Comparison of ENCODE assay signal across 8 cellular contexts in the genomic region with DNA sequence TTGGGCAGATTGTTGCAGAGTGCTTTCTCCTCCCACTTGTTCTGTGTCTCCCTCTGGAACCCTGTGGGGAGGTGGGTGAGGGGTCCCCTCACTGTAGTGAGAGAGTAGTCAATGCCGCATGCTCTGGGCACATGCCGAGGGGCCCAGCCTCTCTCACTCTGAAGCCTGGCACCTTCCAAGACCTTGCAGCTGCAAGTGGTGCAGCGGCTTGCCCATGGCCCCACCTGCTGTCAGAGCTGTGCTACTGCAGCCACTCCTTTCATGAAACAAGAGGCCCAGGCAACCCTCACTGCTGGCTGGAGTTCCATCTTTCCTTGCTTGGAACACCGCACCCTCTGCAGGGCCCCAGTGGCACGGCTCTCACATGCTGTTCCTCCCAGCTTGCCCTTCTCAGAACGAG. TPM values are rescaled to one million over a fixed set of nuclear protein-coding genes. Genes with fewer than 3 reads are reported as not detected.
DNase-seq lines count a peak whose midpoint lies in the region; ATAC-seq lines count a peak whose summit lies in the region.

No MANE protein-coding gene starts in this region.

- no peaks in the 10 kb centered on the region for H3K4me1 Mint-ChIP-seq in activated CD4-positive, alpha-beta memory T cell treated with anti-CD3 and anti-CD28 coated beads, Interleukin-2, amount 10 ng/mL, durations not matched to agents 7 days and 5 days
- H3K4me1 Mint-ChIP-seq in effector memory CD8-positive, alpha-beta T cell (ENCODE audit: low read depth in 2 of 2), result peaks cover 2 to 5% of the 10 kb centered on the region in 2 donors

- no peaks in the 10 kb centered on the region for H3K27me3 Mint-ChIP-seq in activated CD4-positive, alpha-beta memory T cell treated with anti-CD3 and anti-CD28 coated beads, Interleukin-2, amount 10 ng/mL, durations not matched to agents 7 days and 5 days
- peaks cover 0 to 19% of the 10 kb centered on the region in 2 donors for H3K27me3 Mint-ChIP-seq in effector memory CD8-positive, alpha-beta T cell

- DNase-seq in COLO829 (ENCODE audit: low spot score), result peak; percentile 83
- DNase-seq in M059J (ENCODE audit: low read depth), result peak; percentile 59
- DNase-seq in activated CD4-positive, alpha-beta memory T cell treated with anti-CD3 and anti-CD28 coated beads, Interleukin-2, amount 10 ng/mL, durations not matched to agents 7 days and 5 days, result peak; percentile 49
- DNase-seq in effector memory CD8-positive, alpha-beta T cell, result peak; percentile 31 to 59 (median 43)
- DNase-seq in middle frontal gyrus (ENCODE audit: extremely low spot score, low spot score), result peak; percentile 13
- DNase-seq in stimulated activated CD8-positive, alpha-beta memory T cell treated with anti-CD3 and anti-CD28 coated beads, Interleukin-2, amount 100 ng/mL, for 48 hours (ENCODE audit: low read depth in 2 of 2), result peak; percentile 43 to 47

- CTCF ChIA-PET in activated CD4-positive, alpha-beta memory T cell treated with anti-CD3 and anti-CD28 coated beads, Interleukin-2, amount 10 ng/mL, durations not matched to agents 7 days and 5 days (lab: Charles Lee), result interaction anchor here (1.0 kb wide), 1 partner anchor 43 kb away, joined by 3 read pairs; no protein-coding TSS in a partner anchor

- ATAC-seq in effector memory CD8-positive, alpha-beta T cell (replicated peaks), result peak; percentile 47
- ATAC-seq in HG03039 (IDR thresholded peaks at IDR 0.05; ENCODE audit: unreplicated experiment), result no peak
- no peak for ATAC-seq in GM18517 (IDR thresholded peaks at IDR 0.05; ENCODE audit: unreplicated experiment)

- POLR2A ChIA-PET in activated CD4-positive, alpha-beta memory T cell treated with anti-CD3 and anti-CD28 coated beads, Interleukin-2, amount 10 ng/mL, durations not matched to agents 7 days and 5 days (lab: Charles Lee), result no interaction called here

- no peak overlapping the region for H3K27ac Mint-ChIP-seq in activated CD4-positive, alpha-beta memory T cell treated with anti-CD3 and anti-CD28 coated beads, Interleukin-2, amount 10 ng/mL, durations not matched to agents 7 days and 5 days
- H3K27ac Mint-ChIP-seq in effector memory CD8-positive, alpha-beta T cell, result no peak overlapping the region

- no peak overlapping the region for H3K4me3 Mint-ChIP-seq in activated CD4-positive, alpha-beta memory T cell treated with anti-CD3 and anti-CD28 coated beads, Interleukin-2, amount 10 ng/mL, durations not matched to agents 7 days and 5 days
- H3K4me3 Mint-ChIP-seq in effector memory CD8-positive, alpha-beta T cell, result no peak overlapping the region

- no peaks in the 10 kb centered on the region for H3K36me3 Mint-ChIP-seq in activated CD4-positive, alpha-beta memory T cell treated with anti-CD3 and anti-CD28 coated beads, Interleukin-2, amount 10 ng/mL, durations not matched to agents 7 days and 5 days (ENCODE audit: low read depth)
- H3K36me3 Mint-ChIP-seq in effector memory CD8-positive, alpha-beta T cell (ENCODE audit: insufficient read depth), result no peaks in the 10 kb centered on the region

- peaks cover 6% of the 10 kb centered on the region for H3K9me3 Mint-ChIP-seq in activated CD4-positive, alpha-beta memory T cell treated with anti-CD3 and anti-CD28 coated beads, Interleukin-2, amount 10 ng/mL, durations not matched to agents 7 days and 5 days
- H3K9me3 Mint-ChIP-seq in effector memory CD8-positive, alpha-beta T cell, result no peaks in the 10 kb centered on the region

RNA-seq across cellular contexts. Expression of gene COL6A1, which starts 58.4 kb away (rescaled TPM):
- total RNA-seq in M059J (2014; rRNA removed; shearing (Covaris generic)), result 147 and 271 TPM in 2 replicates
- total RNA-seq in activated CD4-positive, alpha-beta memory T cell treated with anti-CD3 and anti-CD28 coated beads, Interleukin-2, amount 10 ng/mL, durations not matched to agents 7 days and 5 days, result under 1 TPM; 0.08 to 0.33 TPM

Comparison
In these comparisons a context has a peak if more than half of its experiments do, and no peak if none do; other contexts are left out.
1. DNase-seq: peak in every context shown above with its lines; median percentile 83 in COLO829; 59 in M059J; 49 in activated CD4-positive, alpha-beta memory T cell treated with anti-CD3 and anti-CD28 coated beads, Interleukin-2, amount 10 ng/mL, durations not matched to agents 7 days and 5 days; 45 in stimulated activated CD8-positive, alpha-beta memory T cell treated with anti-CD3 and anti-CD28 coated beads, Interleukin-2, amount 100 ng/mL, for 48 hours; 43 in effector memory CD8-positive, alpha-beta T cell; 13 in middle frontal gyrus.
2. RNA of gene COL6A1, which starts 58.4 kb away (total RNA-seq): 147 to 271 TPM in M059J; 0.08 to 0.33 TPM in activated CD4-positive, alpha-beta memory T cell treated with anti-CD3 and anti-CD28 coated beads, Interleukin-2, amount 10 ng/mL, durations not matched to agents 7 days and 5 days; every median in the first group is over 100 times any median in the second.